In the genomic region with DNA sequence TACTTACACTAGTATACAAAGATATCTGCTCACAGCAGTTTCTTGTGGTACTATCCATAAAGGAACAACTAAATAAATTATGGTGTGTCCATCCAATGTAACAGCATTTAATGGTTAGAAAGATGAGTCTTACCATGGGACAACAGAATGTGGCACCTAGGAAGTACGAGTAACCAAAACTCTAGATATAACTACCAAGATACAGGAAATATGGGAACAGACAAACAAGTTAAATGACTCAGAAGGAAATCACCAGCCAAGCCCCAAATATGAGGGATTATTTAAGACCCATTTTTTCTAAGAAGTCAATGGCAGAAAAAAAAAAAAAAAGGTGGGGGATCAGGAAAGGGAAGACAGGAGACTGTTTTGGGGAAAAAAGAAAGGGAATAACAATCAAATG, we compare ENCODE assay signal across 18 cellular contexts.
DNase-seq lines count a peak whose midpoint lies in the region; ATAC-seq and TF ChIP-seq lines count a peak whose summit lies in the region.
"Had no signal": no experiment of that assay in that cellular context is flagged by ENCODE, and none has a peak within 500 bp of the region (broad histone marks: within the 10 kb centered on the region; RNA-seq: fewer than 3 reads in every experiment).

No MANE protein-coding gene starts in this region.

- peak; percentile 51 for DNase-seq in HCEC 1CT
- DNase-seq in PC-3, result peak; percentile 44
- DNase-seq in fibroblast of pulmonary artery (ENCODE audit: low read depth), result peak; percentile 21
- DNase-seq in cardiac septum (ENCODE audit: low spot score), result no peak
- no peak for DNase-seq in osteoblast (ENCODE audit: insufficient read length, low spot score, missing footprints)
- no peak for DNase-seq in NAMALWA (ENCODE audit: low spot score)
- no peak for DNase-seq in NCI-H2171 (lab: John Stamatoyannopoulos, UW)
- DNase-seq: BE2C; CD4-positive, alpha-beta T cell; DMS53; NCI-H1417; NCI-H187 treated with DMSO at 0.1 percent for 48 hours; NCI-H2171 treated with DMSO at 0.1 percent for 48 hours; NCI-H446 treated with DMSO at 0.1 percent for 48 hours; NK-92 treated with Interleukin-12 subunit alpha and Interleukin-12 subunit beta, amount 100 ng/mL, for 24 hours; OCI-M1 had no signal

- POLR2A ChIA-PET in PC-3 (lab: Charles Lee; ENCODE audit: unreplicated experiment), result no interaction called here

- no peak for TF ChIP-seq CTCF in PC-3 (conservative IDR thresholded peaks at IDR 0.05; ENCODE audit: low read depth, low read length)
- TF ChIP-seq CTCF in fibroblast of pulmonary artery (IDR thresholded peaks at IDR 0.05; ENCODE audit: low read length, missing control alignments), result no peak
- no peak for TF ChIP-seq CTCF in osteoblast (IDR thresholded peaks at IDR 0.05; ENCODE audit: extremely low read depth, low read depth, low read length)

- H3K36me3 ChIP-seq in PC-3 (ENCODE audit: low read depth, low read length), result no peaks in the 10 kb centered on the region
- H3K36me3 ChIP-seq in osteoblast (ENCODE audit: insufficient read depth, low read length), result no peaks in the 10 kb centered on the region
- H3K36me3 ChIP-seq: BE2C had no signal

- H3K4me2 ChIP-seq in PC-3 (ENCODE audit: low read length), result peak overlapping the region; percentile 20; the same call in 1 of the 2 replicates
- H3K4me2 ChIP-seq in osteoblast (ENCODE audit: insufficient read depth, low read length), result no peak overlapping the region
- H3K4me2 ChIP-seq: GM23338 had no signal

- peak; percentile 75 for ATAC-seq in PC-3
- ATAC-seq: GM23338 had no signal

- H3K4me1 ChIP-seq in PC-3 (ENCODE audit: insufficient read depth, low read length), result peaks cover 9% of the 10 kb centered on the region
- no peaks in the 10 kb centered on the region for H3K4me1 ChIP-seq in osteoblast (ENCODE audit: insufficient read depth, low read length)
- H3K4me1 ChIP-seq: BE2C had no signal

- no peaks in the 10 kb centered on the region for H4K20me1 ChIP-seq in PC-3 (ENCODE audit: low read length)
- no peaks in the 10 kb centered on the region for H4K20me1 ChIP-seq in osteoblast (ENCODE audit: insufficient read depth, low read length)

- H3K9me3 ChIP-seq in PC-3 (ENCODE audit: low read length) (no peaks in the 10 kb centered on the region), osteoblast (ENCODE audit: low read depth, low read length) (no peaks in the 10 kb centered on the region)
- H3K9me3 ChIP-seq: BE2C had no signal

- H3K79me2 ChIP-seq in PC-3 (ENCODE audit: low read length) (no peaks in the 10 kb centered on the region), osteoblast (ENCODE audit: insufficient read depth, low read length) (no peaks in the 10 kb centered on the region)

- BruUV-seq in PC-3 (replicated peaks; lab: Mats Ljungman, UMichigan), result no TSS peak

- CTCF ChIA-PET in PC-3 (lab: Charles Lee), result no interaction called here

- H3K27ac ChIP-seq in PC-3 (ENCODE audit: low read length) (no peak overlapping the region), osteoblast (ENCODE audit: low read depth, low read length) (no peak overlapping the region)
- H3K27ac ChIP-seq: RWPE1 had no signal

- no peaks in the 10 kb centered on the region for H3F3A ChIP-seq in PC-3 (ENCODE audit: low read length, unreplicated experiment)

- H2AFZ ChIP-seq in PC-3 (ENCODE audit: low read length) (no peak overlapping the region), osteoblast (ENCODE audit: low read length) (no peak overlapping the region)
- H2AFZ ChIP-seq: GM23338 had no signal

- no peaks in the 10 kb centered on the region for H3K9me2 ChIP-seq in PC-3 (replicated peaks; ENCODE audit: low read length)

- H3K4me3 ChIP-seq in PC-3 (ENCODE audit: low read length), result no peak overlapping the region
- H3K4me3 ChIP-seq in fibroblast of pulmonary artery (replicated peaks; ENCODE audit: low read depth, low read length), result no peak overlapping the region
- no peak overlapping the region for H3K4me3 ChIP-seq in osteoblast (ENCODE audit: insufficient read depth, low read length)
- H3K4me3 ChIP-seq: GM23338 had no signal

- intact Hi-C loops in PC-3 (cut with micrococcal nuclease) (no loop called here), cardiac septum (cut with DNase I) (no loop called here)

- H3K9ac ChIP-seq in PC-3 (ENCODE audit: low read length), result no peak overlapping the region

- H3K27me3 ChIP-seq in PC-3 (ENCODE audit: low read length) (no peaks in the 10 kb centered on the region), osteoblast (ENCODE audit: insufficient read depth, low read length) (no peaks in the 10 kb centered on the region)
- H3K27me3 ChIP-seq: BE2C had no signal

Comparison
In these comparisons a context has a peak if more than half of its experiments do, and no peak if none do; other contexts are left out.
1. DNase-seq: peak in HCEC 1CT (single experiment), PC-3 (single experiment) and fibroblast of pulmonary artery (single experiment); none in cardiac septum (single experiment), osteoblast (single experiment), NAMALWA (single experiment) and NCI-H2171 (single experiment).